In the genomic region with DNA sequence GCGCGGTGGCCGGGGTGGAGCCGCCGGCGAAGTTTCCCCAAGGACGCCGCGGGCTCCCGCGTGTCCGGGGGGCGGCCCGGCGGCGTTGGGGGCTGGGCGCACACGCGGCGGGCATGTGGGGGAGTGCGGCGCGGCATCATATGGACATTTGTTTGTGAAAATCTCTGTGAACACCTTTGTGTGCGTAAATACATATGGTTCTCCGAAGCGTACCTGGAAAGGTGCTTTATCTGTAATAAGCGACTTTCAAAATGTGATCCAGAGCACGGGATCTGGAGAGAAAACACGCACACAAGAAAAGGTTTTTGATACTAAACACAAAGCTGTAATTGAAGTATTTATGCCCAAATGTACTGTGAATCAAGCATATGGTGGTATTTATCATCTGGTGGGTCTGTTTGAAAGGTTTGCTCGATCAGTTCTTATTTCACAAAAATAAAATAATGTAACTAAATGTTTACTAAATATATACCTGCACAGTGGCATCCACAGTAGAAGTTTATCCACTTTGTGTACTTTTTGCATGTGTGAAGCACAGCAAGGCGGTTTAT, we compare ENCODE assay signal across 8 cellular contexts. TPM values are rescaled to one million over a fixed set of nuclear protein-coding genes. Genes with fewer than 3 reads are reported as not detected.
DNase-seq lines count a peak whose midpoint lies in the region; ATAC-seq and TF ChIP-seq lines count a peak whose summit lies in the region.

No MANE protein-coding gene starts in this region.

- H3K79me2 ChIP-seq in HCT116 (ENCODE audit: insufficient read depth, low read length), result peaks cover 38% of the 10 kb centered on the region

- peak overlapping the region; percentile 84 for H3K27ac Mint-ChIP-seq in activated T-helper 2 cell treated with anti-CD3 and anti-CD28 coated beads, Interferon-gamma antibody, Interleukin-2, Interleukin-4, amounts not matched to agents 10 μg/mL and 5 μg/mL and 100 μg/mL, durations not matched to agents 14 hours and 24 hours and 36 hours

- RAD21 ChIA-PET in HCT116 (lab: Charles Lee; ENCODE audit: low non-redundant PET in 1 of 2, low total read pairs in 2 of 2, uncharacterized antibody in 2 of 2, unreplicated experiment in 2 of 2), result interaction anchor here (0.6 to 1.4 kb wide), 6 partner anchors 147 to 162 kb away, joined by 3 to 10 read pairs (median 3); no protein-coding TSS in a partner anchor

- intact Hi-C loops in HCT116 (cut with micrococcal nuclease), result loop anchor here (1.0 to 10.0 kb wide), 4 partner anchors 146 to 579 kb away; no protein-coding TSS in a partner anchor
- intact Hi-C loops in activated T-helper 2 cell treated with anti-CD3 and anti-CD28 coated beads, Interferon-gamma antibody, Interleukin-2, Interleukin-4, amounts not matched to agents 10 μg/mL and 5 μg/mL and 100 μg/mL, durations not matched to agents 14 hours and 24 hours and 36 hours (cut with micrococcal nuclease), result loop anchor here (1.0 kb wide), 1 partner anchor 161 kb away; no protein-coding TSS in a partner anchor

- H3K4me3 Mint-ChIP-seq in activated T-helper 2 cell treated with anti-CD3 and anti-CD28 coated beads, Interferon-gamma antibody, Interleukin-2, Interleukin-4, amounts not matched to agents 10 μg/mL and 5 μg/mL and 100 μg/mL, durations not matched to agents 14 hours and 24 hours and 36 hours (ENCODE audit: low read depth), result peak overlapping the region; percentile 47

- peaks cover 29% of the 10 kb centered on the region for H3K36me3 Mint-ChIP-seq in activated T-helper 2 cell treated with anti-CD3 and anti-CD28 coated beads, Interferon-gamma antibody, Interleukin-2, Interleukin-4, amounts not matched to agents 10 μg/mL and 5 μg/mL and 100 μg/mL, durations not matched to agents 14 hours and 24 hours and 36 hours (ENCODE audit: low read depth)

- no peak for TF ChIP-seq CTCF in HCT116 (IDR thresholded peaks at IDR 0.05 in 2 of 3, conservative IDR thresholded peaks at IDR 0.05 in 1 of 3; ENCODE audit: borderline replicate concordance in 1 of 3, insufficient read depth in 1 of 3, low read depth in 2 of 3, low read length in 2 of 3)

- CTCF ChIA-PET in HCT116 (lab: Charles Lee), result interaction anchor here (0.6 to 1.5 kb wide), 2 partner anchors 160 to 162 kb away, joined by 3 to 5 read pairs; no protein-coding TSS in a partner anchor

- no peaks in the 10 kb centered on the region for H3K9me3 ChIP-seq in HCT116 (ENCODE audit: control insufficient read depth in 1 of 2, insufficient read depth in 1 of 2, low read depth in 1 of 2, low read length in 2 of 2)

- H3K9me3 Mint-ChIP-seq in activated T-helper 2 cell treated with anti-CD3 and anti-CD28 coated beads, Interferon-gamma antibody, Interleukin-2, Interleukin-4, amounts not matched to agents 10 μg/mL and 5 μg/mL and 100 μg/mL, durations not matched to agents 14 hours and 24 hours and 36 hours, result no peaks in the 10 kb centered on the region

- no peaks in the 10 kb centered on the region for H4K20me1 ChIP-seq in HCT116 (ENCODE audit: insufficient read depth)

- peaks cover 22 to 42% of the 10 kb centered on the region in 2 experiments for H3K4me1 ChIP-seq in HCT116 (ENCODE audit: control insufficient read depth in 1 of 2, insufficient read depth in 2 of 2, low read length in 2 of 2)

- POLR2A ChIA-PET in HCT116 (lab: Charles Lee), result interaction anchor here (0.7 to 2.8 kb wide), 4 partner anchors 106 to 161 kb away, joined by 3 to 50 read pairs (median 4); no protein-coding TSS in a partner anchor

- H3K9me2 ChIP-seq in HCT116 (ENCODE audit: insufficient read depth), result no peaks in the 10 kb centered on the region

- ATAC-seq in HCT116 (no peak), HG03469 (IDR thresholded peaks at IDR 0.05; ENCODE audit: unreplicated experiment) (no peak)

- H3K4me2 ChIP-seq in HCT116 (ENCODE audit: low read length), result peak overlapping the region; percentile 86

- no peaks in the 10 kb centered on the region for H3K27me3 ChIP-seq in HCT116 (ENCODE audit: insufficient read depth, low read length)

- TF ChIP-seq POLR2A in HCT116 (IDR thresholded peaks at IDR 0.05; ENCODE audit: borderline replicate concordance, extremely low read depth, insufficient read depth, insufficient read length), result no peak

- H3K4me1 Mint-ChIP-seq in activated T-helper 2 cell treated with anti-CD3 and anti-CD28 coated beads, Interferon-gamma antibody, Interleukin-2, Interleukin-4, amounts not matched to agents 10 μg/mL and 5 μg/mL and 100 μg/mL, durations not matched to agents 14 hours and 24 hours and 36 hours (ENCODE audit: low read depth), result peaks cover 53% of the 10 kb centered on the region

- no peak overlapping the region for H2AFZ ChIP-seq in HCT116 (ENCODE audit: low read depth, low read length, poor library complexity, severe bottlenecking)

- peak overlapping the region; percentile 40 to 61 for H3K4me3 ChIP-seq in HCT116 (replicated peaks in 1 of 2; ENCODE audit: low read depth in 1 of 2, low read length in 2 of 2)

- H3K27me3 Mint-ChIP-seq in activated T-helper 2 cell treated with anti-CD3 and anti-CD28 coated beads, Interferon-gamma antibody, Interleukin-2, Interleukin-4, amounts not matched to agents 10 μg/mL and 5 μg/mL and 100 μg/mL, durations not matched to agents 14 hours and 24 hours and 36 hours (ENCODE audit: low read depth), result no peaks in the 10 kb centered on the region

- H3K27ac ChIP-seq in HCT116 (ENCODE audit: low read depth, low read length) (peak overlapping the region; percentile 86), substantia nigra (ENCODE audit: low read depth, low read length, poor library complexity, severe bottlenecking) (peak overlapping the region; percentile 74)

- TF ChIP-seq RAD21 in HCT116 (IDR thresholded peaks at IDR 0.05; ENCODE audit: low read depth), result no peak

- H3K9ac ChIP-seq in HCT116 (ENCODE audit: low read length), result peak overlapping the region; percentile 88

- BruUV-seq in HCT116 (replicated peaks; lab: Mats Ljungman, UMichigan), result TSS peak; percentile 94

- no peaks in the 10 kb centered on the region for H3K36me3 ChIP-seq in HCT116 (ENCODE audit: control insufficient read depth in 1 of 2, insufficient read depth in 2 of 2, low read length in 2 of 2)

- DNase-seq in A172 (ENCODE audit: low spot score) (peak; percentile 5), HCT116 (ENCODE audit: low read depth, low spot score) (no peak), inferior parietal cortex (ENCODE audit: extremely low spot score) (peak; percentile 52), substantia nigra (lab: John Stamatoyannopoulos, UW) (peak in 2 of 49 donors; percentile 43), COR-L47 (lab: John Stamatoyannopoulos, UW) (no peak)
- no peak for DNase-seq in activated T-helper 2 cell treated with anti-CD3 and anti-CD28 coated beads, Interferon-gamma antibody, Interleukin-2, Interleukin-4, amounts not matched to agents 10 μg/mL and 5 μg/mL and 100 μg/mL, durations not matched to agents 14 hours and 24 hours and 36 hours (ENCODE audit: low spot score)
- no peak for DNase-seq in activated effector memory CD4-positive, alpha-beta T cell treated with Interleukin-2 at 50 U/mL for 16 hours

TF ChIP-seq in HCT116, 20 proteins besides CTCF, POLR2A, EP300 and RAD21:
- TF ChIP-seq, protein P1, sequence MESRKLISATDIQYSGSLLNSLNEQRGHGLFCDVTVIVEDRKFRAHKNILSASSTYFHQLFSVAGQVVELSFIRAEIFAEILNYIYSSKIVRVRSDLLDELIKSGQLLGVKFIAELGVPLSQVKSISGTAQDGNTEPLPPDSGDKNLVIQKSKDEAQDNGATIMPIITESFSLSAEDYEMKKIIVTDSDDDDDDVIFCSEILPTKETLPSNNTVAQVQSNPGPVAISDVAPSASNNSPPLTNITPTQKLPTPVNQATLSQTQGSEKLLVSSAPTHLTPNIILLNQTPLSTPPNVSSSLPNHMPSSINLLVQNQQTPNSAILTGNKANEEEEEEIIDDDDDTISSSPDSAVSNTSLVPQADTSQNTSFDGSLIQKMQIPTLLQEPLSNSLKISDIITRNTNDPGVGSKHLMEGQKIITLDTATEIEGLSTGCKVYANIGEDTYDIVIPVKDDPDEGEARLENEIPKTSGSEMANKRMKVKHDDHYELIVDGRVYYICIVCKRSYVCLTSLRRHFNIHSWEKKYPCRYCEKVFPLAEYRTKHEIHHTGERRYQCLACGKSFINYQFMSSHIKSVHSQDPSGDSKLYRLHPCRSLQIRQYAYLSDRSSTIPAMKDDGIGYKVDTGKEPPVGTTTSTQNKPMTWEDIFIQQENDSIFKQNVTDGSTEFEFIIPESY (IDR thresholded peaks at IDR 0.05; ENCODE audit: extremely low read depth, insufficient replicate concordance, low read length), result no peak
- TF ChIP-seq YY1 (IDR thresholded peaks at IDR 0.05; ENCODE audit: extremely low read depth, insufficient replicate concordance, low read depth, low read length), result peak; percentile 9
- TF ChIP-seq, protein P2, sequence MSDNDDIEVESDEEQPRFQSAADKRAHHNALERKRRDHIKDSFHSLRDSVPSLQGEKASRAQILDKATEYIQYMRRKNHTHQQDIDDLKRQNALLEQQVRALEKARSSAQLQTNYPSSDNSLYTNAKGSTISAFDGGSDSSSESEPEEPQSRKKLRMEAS (IDR thresholded peaks at IDR 0.05), result peak; percentile 70
- no peak for TF ChIP-seq JUND (IDR thresholded peaks at IDR 0.05)
- TF ChIP-seq POLR2AphosphoS5 (IDR thresholded peaks at IDR 0.05; ENCODE audit: low read depth, low read length), result no peak
- peak; percentile 50 for TF ChIP-seq TCF7L2 (IDR thresholded peaks at IDR 0.05; ENCODE audit: borderline replicate concordance, extremely low read depth, insufficient read depth, insufficient read length)
TF ChIP-seq in HCT116: peak in this region for 3.

RNA-seq across cellular contexts. Expression of a gene that starts 0.7 kb away (rescaled TPM):
- total RNA-seq in A172 (2014; rRNA removed; shearing (Covaris generic)), result 85.4 and 88.3 TPM in 2 replicates
- 180 TPM for total RNA-seq in HCT116 (2021; ENCODE audit: unreplicated experiment)
- 73.0 and 108 TPM in 2 replicates for polyA plus RNA-seq in HCT116 (2012)
- 168 and 169 TPM in 2 replicates for total RNA-seq in activated T-helper 2 cell treated with anti-CD3 and anti-CD28 coated beads, Interferon-gamma antibody, Interleukin-2, Interleukin-4, amounts not matched to agents 10 μg/mL and 5 μg/mL and 100 μg/mL, durations not matched to agents 14 hours and 24 hours and 36 hours

Comparison
In these comparisons a context has a peak if more than half of its experiments do, and no peak if none do; other contexts are left out.
1. DNase-seq: peak in A172 (single experiment) and inferior parietal cortex (single experiment); none in HCT116 (single experiment), activated T-helper 2 cell treated with anti-CD3 and anti-CD28 coated beads, Interferon-gamma antibody, Interleukin-2, Interleukin-4, amounts not matched to agents 10 μg/mL and 5 μg/mL and 100 μg/mL, durations not matched to agents 14 hours and 24 hours and 36 hours (single experiment), COR-L47 (single experiment) and activated effector memory CD4-positive, alpha-beta T cell treated with Interleukin-2 at 50 U/mL for 16 hours (single experiment).